Comparison of ENCODE assay signal across 29 cellular contexts in genomic region chr1:9882945-9883303, GRCh38. TPM values are rescaled to one million over a fixed set of nuclear protein-coding genes. Genes with fewer than 3 reads are reported as not detected.
DNase-seq lines count a peak whose midpoint lies in the region; ATAC-seq lines count a peak whose summit lies in the region.
"Had no signal": no experiment of that assay in that cellular context is flagged by ENCODE, and none has a peak within 500 bp of the region (broad histone marks: within the 10 kb centered on the region; RNA-seq: fewer than 3 reads in every experiment).

No MANE protein-coding gene starts in this region.

- H4K8ac ChIP-seq in mesenchymal stem cell (ENCODE audit: low read length): no peak overlapping the region

- no peak overlapping the region for H3K4me3 Mint-ChIP-seq in activated CD4-positive, alpha-beta T cell treated with anti-CD3 and anti-CD28 coated beads, Interleukin-2, amount 10 ng/mL, durations not matched to agents 24 days and 14 days
- peak overlapping the region in 1 of 3 donors; percentile 34 for H3K4me3 Mint-ChIP-seq in T-cell
- H3K4me3 Mint-ChIP-seq: activated naive CD4-positive, alpha-beta T cell treated with anti-CD3 and anti-CD28 coated beads, Interleukin-2, amount 50 U/mL, for 24 hours; activated T-helper 1 cell treated with anti-CD3 and anti-CD28 coated beads, Interleukin-12 subunit alpha, Interleukin-12 subunit beta, Interleukin-2, Interleukin-4 antibody, amounts not matched to agents 30 ng/mL and 10 ng/mL and 1 ng/mL, durations not matched to agents 14 hours and 24 hours and 36 hours; mesothelial cell of epicardium had no signal

- no peak overlapping the region for H3K27ac Mint-ChIP-seq in activated CD4-positive, alpha-beta T cell treated with anti-CD3 and anti-CD28 coated beads, Interleukin-2, amount 10 ng/mL, durations not matched to agents 24 days and 14 days
- peak overlapping the region; percentile 83 to 88 for H3K27ac Mint-ChIP-seq in T-cell
- H3K27ac Mint-ChIP-seq: activated naive CD4-positive, alpha-beta T cell treated with anti-CD3 and anti-CD28 coated beads, Interleukin-2, amount 50 U/mL, for 24 hours had no signal

- H3K9ac ChIP-seq in BLaER1 (no peak overlapping the region), mesenchymal stem cell (ENCODE audit: low read length) (no peak overlapping the region)
- H3K9ac ChIP-seq: KMS-11, parathyroid adenoma had no signal

- H3K4me2 ChIP-seq in BLaER1 (peak overlapping the region; percentile 59), mesenchymal stem cell (ENCODE audit: low read length, poor library complexity, severe bottlenecking) (no peak overlapping the region)
- H3K4me2 ChIP-seq: KMS-11 had no signal

- no peak overlapping the region for H2BK15ac ChIP-seq in mesenchymal stem cell (ENCODE audit: low read depth, poor library complexity, severe bottlenecking)

- no peak overlapping the region for H2AK5ac ChIP-seq in mesenchymal stem cell (ENCODE audit: low read length, severe bottlenecking)

- no peak overlapping the region for H3K27ac ChIP-seq in BLaER1
- H3K27ac ChIP-seq in mesenchymal stem cell (ENCODE audit: low read length, poor library complexity, severe bottlenecking): no peak overlapping the region
- H3K27ac ChIP-seq: 22Rv1, KMS-11, parathyroid adenoma, stomach, tibial artery had no signal

- peaks cover 88% of the 10 kb centered on the region for H4K20me1 ChIP-seq in BLaER1

- H4K91ac ChIP-seq in mesenchymal stem cell (ENCODE audit: low read length): no peak overlapping the region

- no peak overlapping the region for H3K4ac ChIP-seq in mesenchymal stem cell (ENCODE audit: low read depth in 1 of 2, low read length in 2 of 2)

- H3K36me3 ChIP-seq in BLaER1: peaks cover 6% of the 10 kb centered on the region; the same call in 1 of the 2 replicates
- peaks cover 0 to 41% of the 10 kb centered on the region in 2 experiments for H3K36me3 ChIP-seq in mesenchymal stem cell (ENCODE audit: control insufficient read depth in 1 of 2, insufficient read depth in 2 of 2, low read depth in 1 of 2, low read length in 2 of 2)
- H3K36me3 ChIP-seq: right atrium auricular region had no signal

- H2AFZ ChIP-seq in mesenchymal stem cell (ENCODE audit: low read depth, low read length): no peak overlapping the region
- H2AFZ ChIP-seq: parathyroid adenoma had no signal

- no peak overlapping the region for H2BK12ac ChIP-seq in mesenchymal stem cell (ENCODE audit: low read length in 2 of 2)

- peaks cover 18% of the 10 kb centered on the region; the same call in 1 of the 2 replicates for H3K27me3 ChIP-seq in BLaER1
- H3K27me3 ChIP-seq in mesenchymal stem cell (ENCODE audit: control insufficient read depth in 1 of 2, insufficient read depth in 1 of 2, low read length in 2 of 2): peaks cover 0 to 5% of the 10 kb centered on the region in 2 experiments
- H3K27me3 ChIP-seq: right atrium auricular region, stomach, tibial artery had no signal

- H3K4me1 Mint-ChIP-seq in activated CD4-positive, alpha-beta T cell treated with anti-CD3 and anti-CD28 coated beads, Interleukin-2, amount 10 ng/mL, durations not matched to agents 24 days and 14 days: peaks cover 12% of the 10 kb centered on the region
- H3K4me1 Mint-ChIP-seq in T-cell: peaks cover 17 to 18% (median 18%) of the 10 kb centered on the region in 3 donors

- H3K23ac ChIP-seq in mesenchymal stem cell (ENCODE audit: low read length in 2 of 2): no peak overlapping the region

- no peak overlapping the region for H3K14ac ChIP-seq in mesenchymal stem cell (ENCODE audit: low read length in 2 of 2)

- WGBS in mesenchymal stem cell: 95% methylated on average over 12 of the region's 12 CpGs

- H3K9me3 Mint-ChIP-seq in activated CD4-positive, alpha-beta T cell treated with anti-CD3 and anti-CD28 coated beads, Interleukin-2, amount 10 ng/mL, durations not matched to agents 24 days and 14 days: no peaks in the 10 kb centered on the region
- no peaks in the 10 kb centered on the region for H3K9me3 Mint-ChIP-seq in T-cell
- H3K9me3 Mint-ChIP-seq: activated naive CD4-positive, alpha-beta T cell treated with anti-CD3 and anti-CD28 coated beads, Interleukin-2, amount 50 U/mL, for 24 hours; activated T-helper 1 cell treated with anti-CD3 and anti-CD28 coated beads, Interleukin-12 subunit alpha, Interleukin-12 subunit beta, Interleukin-2, Interleukin-4 antibody, amounts not matched to agents 30 ng/mL and 10 ng/mL and 1 ng/mL, durations not matched to agents 14 hours and 24 hours and 36 hours; mesothelial cell of epicardium; naive thymus-derived CD4-positive, alpha-beta T cell; T-helper 1 cell treated with Interleukin-12 subunit alpha and Interleukin-12 subunit beta and Interleukin-4 antibody, amounts not matched to agents 30 μg/mL and 1 μg/mL, for 36 hours had no signal

- H3K9me3 ChIP-seq in BLaER1: no peaks in the 10 kb centered on the region
- no peaks in the 10 kb centered on the region for H3K9me3 ChIP-seq in mesenchymal stem cell (ENCODE audit: control insufficient read depth, low read length)
- H3K9me3 ChIP-seq: right atrium auricular region, stomach, tibial artery had no signal

- intact Hi-C loops in activated CD4-positive, alpha-beta T cell treated with anti-CD3 and anti-CD28 coated beads, Interleukin-2, amount 10 ng/mL, durations not matched to agents 24 days and 14 days (cut with micrococcal nuclease): no loop called here

- DNase-seq in activated CD4-positive, alpha-beta T cell treated with anti-CD3 and anti-CD28 coated beads, Interleukin-2, amount 10 ng/mL, durations not matched to agents 24 days and 14 days: peak; percentile 49
- no peak for DNase-seq in activated CD4-positive, alpha-beta T cell treated with anti-CD3 and anti-CD28 coated beads for 48 hours
- DNase-seq in T-cell: no peak
- DNase-seq in mesenchymal stem cell: no peak
- DNase-seq in dermis blood vessel endothelial cell: no peak
- DNase-seq: activated CD4-positive, CD25-positive, alpha-beta regulatory T cell treated with anti-CD3 and anti-CD28 coated beads, Interleukin-2, amount 50 U/mL, for 72 hours; erythroblast; foreskin fibroblast; MV-4-11; naive thymus-derived CD4-positive, alpha-beta T cell; NCI-H2171; NCI-H524; stimulated activated CD4-positive, alpha-beta T cell treated with anti-CD3 and anti-CD28 coated beads, Interleukin-4, amount 100 ng/mL, for 4 hours; stomach; tibial artery had no signal

- H2BK120ac ChIP-seq in mesenchymal stem cell (ENCODE audit: low read depth, low read length): peak overlapping the region; percentile 27

- no peak overlapping the region for H2BK5ac ChIP-seq in mesenchymal stem cell (ENCODE audit: low read depth, low read length, poor library complexity, severe bottlenecking)

- ATAC-seq in T-cell (replicated peaks in 1 of 4) (no peak), HG02981 (IDR thresholded peaks at IDR 0.05; ENCODE audit: unreplicated experiment) (no peak), GM21786 (IDR thresholded peaks at IDR 0.05; ENCODE audit: unreplicated experiment) (no peak)
- ATAC-seq: HCT116, left lobe of liver, Panc1 had no signal

- peak overlapping the region in 1 of 2 experiments; percentile 52 for H3K18ac ChIP-seq in mesenchymal stem cell (ENCODE audit: low read depth in 1 of 2, low read length in 2 of 2)

- H3K4me3 ChIP-seq in BLaER1 (no peak overlapping the region), mesenchymal stem cell (ENCODE audit: insufficient read depth in 1 of 2, low read depth in 1 of 2, low read length in 2 of 2) (no peak overlapping the region)
- H3K4me3 ChIP-seq: right atrium auricular region, stomach, tibial artery had no signal

- POLR2A ChIA-PET in T-cell (lab: Charles Lee): no interaction called here

- peaks cover 38% of the 10 kb centered on the region for H3K79me1 ChIP-seq in mesenchymal stem cell (replicated peaks; ENCODE audit: low read length, poor library complexity, severe bottlenecking)

- H3K36me3 Mint-ChIP-seq in activated CD4-positive, alpha-beta T cell treated with anti-CD3 and anti-CD28 coated beads, Interleukin-2, amount 10 ng/mL, durations not matched to agents 24 days and 14 days (ENCODE audit: low read depth): no peaks in the 10 kb centered on the region
- H3K36me3 Mint-ChIP-seq in T-cell: peaks cover 4% of the 10 kb centered on the region
- H3K36me3 Mint-ChIP-seq: activated naive CD4-positive, alpha-beta T cell treated with anti-CD3 and anti-CD28 coated beads, Interleukin-2, amount 50 U/mL, for 24 hours had no signal

- H3K27me3 Mint-ChIP-seq in activated CD4-positive, alpha-beta T cell treated with anti-CD3 and anti-CD28 coated beads, Interleukin-2, amount 10 ng/mL, durations not matched to agents 24 days and 14 days: no peaks in the 10 kb centered on the region
- no peaks in the 10 kb centered on the region for H3K27me3 Mint-ChIP-seq in T-cell
- H3K27me3 Mint-ChIP-seq: activated naive CD4-positive, alpha-beta T cell treated with anti-CD3 and anti-CD28 coated beads, Interleukin-2, amount 50 U/mL, for 24 hours; naive thymus-derived CD4-positive, alpha-beta T cell had no signal

- CTCF ChIA-PET in T-cell (lab: Charles Lee): no interaction called here

- H3K4me1 ChIP-seq in BLaER1 (peaks cover 25% of the 10 kb centered on the region), mesenchymal stem cell (ENCODE audit: control insufficient read depth, insufficient read depth, low read depth, low read length) (peaks cover 32% of the 10 kb centered on the region)
- H3K4me1 ChIP-seq: parathyroid adenoma had no signal

RNA-seq across cellular contexts. Expression of gene CTNNBIP1, which starts 27.1 kb away (rescaled TPM):
- 5.8 and 7.3 TPM in 2 replicates for total RNA-seq in activated CD4-positive, alpha-beta T cell treated with anti-CD3 and anti-CD28 coated beads, Interleukin-2, amount 10 ng/mL, durations not matched to agents 24 days and 14 days
- total RNA-seq in T-cell: 10 to 100 TPM in 1 of 5 donors, 1 to 10 TPM in 4; 9.1 to 11.1 (median 9.6) TPM
- 15.6 TPM for polyA plus RNA-seq in mesenchymal stem cell (2013, experiment 1 of 2)
- polyA plus RNA-seq in mesenchymal stem cell (2013, experiment 2 of 2): 15.8 TPM
- total RNA-seq in dermis blood vessel endothelial cell: 57.5 and 90.9 TPM in 2 replicates

RNA-seq across cellular contexts. Expression of gene CLSTN1, which starts 59.2 kb away (rescaled TPM):
- total RNA-seq in activated CD4-positive, alpha-beta T cell treated with anti-CD3 and anti-CD28 coated beads, Interleukin-2, amount 10 ng/mL, durations not matched to agents 24 days and 14 days: 42.1 and 43.8 TPM in 2 replicates
- total RNA-seq in T-cell: 100 to 1,000 TPM in 2 of 5 donors, 10 to 100 TPM in 3; 84.6 to 105 (median 91.2) TPM
- 81.8 TPM for polyA plus RNA-seq in mesenchymal stem cell (2013, experiment 1 of 2)
- 79.6 TPM for polyA plus RNA-seq in mesenchymal stem cell (2013, experiment 2 of 2)
- total RNA-seq in dermis blood vessel endothelial cell: 72.0 and 110 TPM in 2 replicates
